8 cellular contexts compared by ENCODE assay signal in the genomic region with DNA sequence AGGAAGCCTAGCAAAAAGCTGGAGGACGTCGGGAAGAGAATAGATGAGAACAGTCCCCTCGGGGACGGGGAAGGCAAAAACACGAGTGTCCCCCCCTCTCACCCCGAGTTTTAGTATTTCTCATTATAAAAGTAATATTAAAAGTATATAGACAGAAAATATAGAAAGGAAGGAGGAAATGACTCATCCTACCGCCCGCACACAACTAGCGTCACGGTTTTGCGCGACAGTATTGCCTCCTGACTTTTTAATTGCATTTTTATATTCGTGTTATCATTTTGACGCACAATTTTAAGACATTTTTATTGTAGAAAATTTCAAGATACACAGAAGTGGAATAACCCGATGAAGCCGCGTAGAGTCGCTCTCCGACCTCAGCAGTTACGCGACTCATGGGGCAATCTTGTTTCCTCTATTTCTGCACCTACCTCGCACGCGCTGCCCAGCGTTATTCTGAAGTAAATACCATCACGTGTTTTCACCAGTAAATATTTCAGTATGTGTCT. TPM values are rescaled to one million over a fixed set of nuclear protein-coding genes. Genes with fewer than 3 reads are reported as not detected.
DNase-seq lines count a peak whose midpoint lies in the region; ATAC-seq and TF ChIP-seq lines count a peak whose summit lies in the region.

No MANE protein-coding gene starts in this region.

- peak overlapping the region; percentile 94 for H3K27ac ChIP-seq in duodenal mucosa (ENCODE audit: low read depth, low read length)

- no peaks in the 10 kb centered on the region for H3K9me3 Mint-ChIP-seq in mesothelial cell of epicardium

- peak; percentile 72 for DNase-seq in AG20443 (ENCODE audit: low spot score)
- no peak for DNase-seq in LNCaP clone FGC (ENCODE audit: low read depth)
- peak; percentile 51 for DNase-seq in activated CD4-positive, CD25-positive, alpha-beta regulatory T cell treated with anti-CD3 and anti-CD28 coated beads, Interleukin-2, amount 50 U/mL, for 16 hours (ENCODE audit: low read depth, low spot score)
- DNase-seq in mesothelial cell of epicardium (ENCODE audit: low spot score in 2 of 2, unreplicated experiment in 2 of 2), result no peak
- DNase-seq in stimulated activated CD8-positive, alpha-beta memory T cell treated with anti-CD3 and anti-CD28 coated beads, Interleukin-4, amount 100 ng/mL, for 24 hours (ENCODE audit: low read depth), result peak; percentile 42
- DNase-seq in NCI-H1694 (lab: John Stamatoyannopoulos, UW), result no peak

- H3K4me1 ChIP-seq in duodenal mucosa (ENCODE audit: control insufficient read depth in 1 of 2, insufficient read depth in 2 of 2, low read length in 2 of 2), result peaks cover 5 to 13% of the 10 kb centered on the region in 2 donors

- peak overlapping the region; percentile 67 to 81 for H3K9ac ChIP-seq in duodenal mucosa (ENCODE audit: low read depth in 1 of 2, low read length in 2 of 2)

- no peaks in the 10 kb centered on the region for H3K27me3 ChIP-seq in duodenal mucosa (ENCODE audit: control insufficient read depth in 1 of 2, insufficient read depth in 2 of 2, low read length in 2 of 2)

- no peaks in the 10 kb centered on the region for H3K9me3 ChIP-seq in duodenal mucosa (ENCODE audit: control insufficient read depth in 1 of 2, low read length in 2 of 2)

- H3K4me3 ChIP-seq in LNCaP clone FGC (ENCODE audit: low read depth, low read length) (peak overlapping the region; percentile 83), duodenal mucosa (ENCODE audit: low read depth in 1 of 2, low read length in 2 of 2) (peak overlapping the region; percentile 71 to 97)

- no peaks in the 10 kb centered on the region for H3K27me3 Mint-ChIP-seq in mesothelial cell of epicardium (ENCODE audit: low read depth)

- peak overlapping the region; percentile 99 for H3K4me3 Mint-ChIP-seq in mesothelial cell of epicardium

- ATAC-seq in GM18907 (IDR thresholded peaks at IDR 0.05; ENCODE audit: unreplicated experiment), result peak; percentile 44

- H3K36me3 ChIP-seq in duodenal mucosa (ENCODE audit: control insufficient read depth in 1 of 2, insufficient read depth in 2 of 2, low read length in 2 of 2), result peaks cover 0 to 13% of the 10 kb centered on the region in 2 donors

- peak; percentile 31; the same call in 1 of the 2 replicates for TF ChIP-seq CTCF in LNCaP clone FGC (IDR thresholded peaks at IDR 0.05; ENCODE audit: control insufficient read depth, extremely low read depth, insufficient read depth)
- no peak for TF ChIP-seq CTCF in mesothelial cell of epicardium (IDR thresholded peaks at IDR 0.05; ENCODE audit: unreplicated experiment)

- H3K4me1 Mint-ChIP-seq in mesothelial cell of epicardium, result peaks cover 10% of the 10 kb centered on the region

- no peaks in the 10 kb centered on the region for H3K36me3 Mint-ChIP-seq in mesothelial cell of epicardium

- H3K27ac Mint-ChIP-seq in mesothelial cell of epicardium, result peak overlapping the region; percentile 96

RNA-seq across cellular contexts. Expression of a gene that starts 0.7 kb away (rescaled TPM):
- 9.8 to 10.4 TPM (median 10.3 TPM) in 3 replicates for total RNA-seq in mesothelial cell of epicardium

RNA-seq across cellular contexts. Expression of a gene that starts 18.9 kb away (rescaled TPM):
- 10.6 to 11.5 TPM (median 11.2 TPM) in 3 replicates for total RNA-seq in mesothelial cell of epicardium

RNA-seq across cellular contexts. Expression of a gene that starts 28.2 kb away (rescaled TPM):
- 44.2 to 49.2 TPM (median 45.3 TPM) in 3 replicates for total RNA-seq in mesothelial cell of epicardium

RNA-seq across cellular contexts. Expression of a gene that starts 28.5 kb away (rescaled TPM):
- total RNA-seq in mesothelial cell of epicardium, result 54.6 to 61.2 TPM (median 58.3 TPM) in 3 replicates

Comparison
In these comparisons a context has a peak if more than half of its experiments do, and no peak if none do; other contexts are left out.
1. DNase-seq: peak in AG20443 (single experiment), activated CD4-positive, CD25-positive, alpha-beta regulatory T cell treated with anti-CD3 and anti-CD28 coated beads, Interleukin-2, amount 50 U/mL, for 16 hours (single experiment) and stimulated activated CD8-positive, alpha-beta memory T cell treated with anti-CD3 and anti-CD28 coated beads, Interleukin-4, amount 100 ng/mL, for 24 hours (single experiment); none in LNCaP clone FGC (single experiment), mesothelial cell of epicardium (0 of 2) and NCI-H1694 (single experiment).